1 cellular context compared by ENCODE assay signal in genomic region chr14:101476258-101476930, GRCh38.
TF ChIP-seq lines count a peak whose summit lies in the region.

No MANE protein-coding gene starts in this region.

TF ChIP-seq in HEK293, 187 proteins besides CTCF, POLR2A, EP300 and RAD21 (continued from another document):
- TF ChIP-seq PATZ1 (tag by site-specific recombination; IDR thresholded peaks at IDR 0.05) = 0 out of 2 replicates have a peak, but pooled peaks have one; percentile 28
- no peak for TF ChIP-seq YY2 (tag by site-specific recombination; IDR thresholded peaks at IDR 0.05)
TF ChIP-seq in HEK293: peak in this region for 2.
